Comparison of ENCODE assay signal across 12 cellular contexts in genomic region chr4:88352062-88352461, GRCh38. TPM values are rescaled to one million over a fixed set of nuclear protein-coding genes. Genes with fewer than 3 reads are reported as not detected.
A peak's percentile ranks its signal among the peaks of the same experiment; 100 is the strongest.
DNase-seq lines count a peak whose midpoint lies in the region; ATAC-seq and TF ChIP-seq lines count a peak whose summit lies in the region.
"Had no signal": no experiment of that assay in that cellular context is flagged by ENCODE, and none has a peak within 500 bp of the region (broad histone marks: within the 10 kb centered on the region; RNA-seq: fewer than 3 reads in every experiment).

No MANE protein-coding gene starts in this region.

- H3K27ac ChIP-seq in prostate gland, result no peak overlapping the region
- H3K27ac ChIP-seq: psoas muscle had no signal

- H3K36me3 ChIP-seq in prostate gland, result no peaks in the 10 kb centered on the region

- no peak for TF ChIP-seq POLR2A in prostate gland (IDR thresholded peaks at IDR 0.05)

- H3K4me1 ChIP-seq in prostate gland (replicated peaks), result no peaks in the 10 kb centered on the region
- H3K4me1 ChIP-seq: psoas muscle had no signal

- peak; percentile 39 for ATAC-seq in esophagus mucosa
- ATAC-seq: psoas muscle had no signal

- TF ChIP-seq CTCF in prostate gland (IDR thresholded peaks at IDR 0.05), result peak in 1 of 4 experiments; percentile 7

- H3K4me3 ChIP-seq in prostate gland, result no peak overlapping the region
- H3K4me3 ChIP-seq: psoas muscle had no signal

- DNase-seq in GM04503 (ENCODE audit: low read depth) (peak; percentile 54), NCI-H226 (peak; percentile 51), prostate gland (ENCODE audit: low spot score) (peak; percentile 14), DMS153 treated with DMSO at 0.1 percent for 48 hours (lab: John Stamatoyannopoulos, UW; ENCODE audit: unreplicated experiment) (no peak), OCI-M2 (lab: John Stamatoyannopoulos, UW; ENCODE audit: unreplicated experiment) (no peak), NCI-H1694 (lab: John Stamatoyannopoulos, UW) (no peak), SK-N-DZ (ENCODE audit: low spot score) (no peak)
- DNase-seq: activated CD4-positive, alpha-beta T cell treated with anti-CD3 and anti-CD28 coated beads, Interleukin-2, amount 10 ng/mL, durations not matched to agents 24 days and 14 days; glutamatergic neuron; NCI-H510A treated with DMSO at 0.1 percent for 48 hours; psoas muscle had no signal

- intact Hi-C loops in prostate gland (cut with DNase I), result no loop called here

- H3K27me3 ChIP-seq in prostate gland (replicated peaks; ENCODE audit: insufficient read depth), result no peaks in the 10 kb centered on the region

- no peaks in the 10 kb centered on the region for H3K9me3 ChIP-seq in prostate gland
- H3K9me3 ChIP-seq: psoas muscle had no signal

- WGBS in prostate gland, result 30% methylated on average over 3 of the region's 3 CpGs

RNA-seq across cellular contexts. Expression of gene HERC6, which starts 26.6 kb away (rescaled TPM):
- total RNA-seq in esophagus mucosa (19.5 TPM), prostate gland (10 to 100 TPM; 16.0 to 20.6 TPM)
- polyA plus RNA-seq in SK-N-DZ (2014; cell fraction: cytosol; rRNA removed), result 0.88 TPM in 1 of 2 replicates, not detected in the other
- polyA plus RNA-seq in SK-N-DZ (2014; cell fraction: nucleus; rRNA removed), result not detected in 2 replicates

Comparison
In these comparisons a context has a peak if more than half of its experiments do, and no peak if none do; other contexts are left out.
1. DNase-seq: peak in GM04503 (single experiment), NCI-H226 (single experiment) and prostate gland (single experiment); none in DMS153 treated with DMSO at 0.1 percent for 48 hours (single experiment), OCI-M2 (single experiment), NCI-H1694 (single experiment) and SK-N-DZ (single experiment).